8 cellular contexts compared by ENCODE assay signal in the genomic region with DNA sequence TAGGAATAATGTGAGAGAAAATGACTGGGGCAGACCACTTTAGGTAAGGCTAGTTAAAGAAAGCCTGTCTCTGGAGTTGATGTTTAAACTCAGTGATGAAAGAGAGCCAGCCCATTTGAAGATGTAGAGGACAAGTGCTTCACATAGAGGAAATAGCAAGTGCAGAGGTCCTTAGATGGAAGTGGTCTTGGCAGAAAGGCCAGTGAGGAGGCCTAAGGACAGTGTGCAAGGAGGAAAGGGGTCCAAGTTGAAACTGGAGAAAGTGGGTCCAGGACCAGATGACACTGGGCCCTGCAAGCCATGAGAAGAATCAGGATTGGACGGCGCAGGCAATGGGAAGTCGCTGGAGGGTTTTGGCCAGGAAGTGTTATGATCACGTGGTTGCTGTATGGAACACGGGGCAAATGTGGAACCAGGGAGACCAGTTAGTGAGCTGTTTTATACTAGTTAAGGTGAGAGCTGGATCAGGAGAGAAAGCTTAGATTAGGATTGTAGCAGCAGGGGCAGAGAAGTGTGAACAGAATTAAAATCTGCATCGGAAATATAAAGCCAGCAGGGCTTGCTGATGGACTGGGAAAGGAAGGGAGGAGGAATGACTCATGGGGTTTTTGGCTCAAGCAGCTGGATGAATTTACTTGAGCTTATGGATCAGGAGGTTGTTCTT. TPM values are rescaled to one million over a fixed set of nuclear protein-coding genes. Genes with fewer than 3 reads are reported as not detected.
DNase-seq lines count a peak whose midpoint lies in the region; ATAC-seq, FAIRE-seq and TF ChIP-seq lines count a peak whose summit lies in the region.
"Had no signal": no experiment of that assay in that cellular context is flagged by ENCODE, and none has a peak within 500 bp of the region (broad histone marks: within the 10 kb centered on the region; RNA-seq: fewer than 3 reads in every experiment).

No MANE protein-coding gene starts in this region.

- peak overlapping the region; percentile 75 for H3K27ac ChIP-seq in K562 (ENCODE audit: extremely low read depth, low read depth, low read length)
- peak overlapping the region; percentile 56 to 75 (median 70) for H3K27ac ChIP-seq in transverse colon

- CTCF ChIA-PET in K562 (lab: Yijun Ruan, JAX; ENCODE audit: low intra/inter-chr PET ratio) = no interaction called here

- H3K27me3 ChIP-seq in MG63 (no peaks in the 10 kb centered on the region), K562 (ENCODE audit: control insufficient read depth in 2 of 2, insufficient read depth in 2 of 2, low read length in 2 of 2) (no peaks in the 10 kb centered on the region), transverse colon (no peaks in the 10 kb centered on the region)

- peak overlapping the region; percentile 49 to 72; a peak in 3 of 4 replicates for H3K9ac ChIP-seq in K562 (ENCODE audit: insufficient read depth in 1 of 2, low read depth in 2 of 2, low read length in 2 of 2)

- TF ChIP-seq POLR2A in K562 (conservative IDR thresholded peaks at IDR 0.05) = 0 out of 2 replicates have a peak, but pooled peaks have one; percentile 34
- TF ChIP-seq POLR2A in transverse colon (IDR thresholded peaks at IDR 0.05) = no peak

- H2AFZ ChIP-seq in K562 (ENCODE audit: low read depth, low read length) = peak overlapping the region; percentile 90

- TF ChIP-seq EP300 in K562 (IDR thresholded peaks at IDR 0.05; ENCODE audit: low read length) (no peak), transverse colon (IDR thresholded peaks at IDR 0.05; ENCODE audit: low read depth) (no peak)

- POLR2A ChIA-PET in K562 (lab: Yijun Ruan, JAX) = interaction anchor here (0.6 to 1.2 kb wide), 3 partner anchors 12 to 92 kb away, joined by 3 to 4 read pairs (median 3); no protein-coding TSS in a partner anchor

- H3K9me3 ChIP-seq in MG63 = no peaks in the 10 kb centered on the region
- H3K9me3 ChIP-seq in K562 (replicated peaks; ENCODE audit: control insufficient read depth, insufficient read depth, low read depth, low read length) = no peaks in the 10 kb centered on the region
- H3K9me3 ChIP-seq in transverse colon = no peaks in the 10 kb centered on the region

- peak overlapping the region; percentile 83 for H3K4me2 ChIP-seq in K562 (ENCODE audit: insufficient read depth, low read length)

- H3K36me3 ChIP-seq in MG63 (peaks cover 4% of the 10 kb centered on the region; the same call in 1 of the 2 replicates), K562 (ENCODE audit: control insufficient read depth, insufficient read depth, low read length) (0 out of 3 replicates have a peak, but pooled peaks cover 8% of the 10 kb centered on the region), transverse colon (no peaks in the 10 kb centered on the region)

- in situ Hi-C loops in K562 (cut with MboI) (no loop called here), transverse colon (cut with MboI; ENCODE audit: low pct_ligation_motif_present in 1 of 4, low pct_unique_long_range_greater_than_20kb in 1 of 4, low sequenced_read_pairs in 3 of 4) (no loop called here)

- H3K9me1 ChIP-seq in K562 (ENCODE audit: control insufficient read depth, insufficient read depth, low read length) = peaks cover 3% of the 10 kb centered on the region

- H3K4me3 ChIP-seq in GM08714 (ENCODE audit: low read length) (peak overlapping the region; percentile 36; the same call in 1 of the 2 replicates), MG63 (peak overlapping the region; percentile 55), K562 (peak overlapping the region; percentile 32), transverse colon (peak overlapping the region in 1 of 4 donors; percentile 25)

- peak; percentile 81 for ATAC-seq in K562
- peak; percentile 45 for ATAC-seq in left colon
- ATAC-seq in HG02885 (IDR thresholded peaks at IDR 0.05; ENCODE audit: poor library complexity, unreplicated experiment) = no peak
- ATAC-seq in HG02970 (IDR thresholded peaks at IDR 0.05; ENCODE audit: low FRiP score, unreplicated experiment) = no peak

- peak; percentile 86 for FAIRE-seq in K562 (lab: Jason Lieb, UNC)

- no TSS peak for BruUV-seq in K562 (replicated peaks; lab: Mats Ljungman, UMichigan)

- intact Hi-C loops in K562 (cut with micrococcal nuclease) (loop anchor here (10.0 kb wide), 1 partner anchor 95 kb away; a partner anchor contains a TSS), left colon (cut with DNase I, micrococcal nuclease) (no loop called here), transverse colon (cut with DNase I; ENCODE audit: low total_unique reads) (no loop called here)

- TF ChIP-seq CTCF in K562 (IDR thresholded peaks at IDR 0.05 in 2 of 3, conservative IDR thresholded peaks at IDR 0.05 in 1 of 3; ENCODE audit: insufficient read depth in 2 of 3, low read depth in 1 of 3, low read length in 3 of 3) (no peak), transverse colon (IDR thresholded peaks at IDR 0.05) (no peak)

- peaks cover 16% of the 10 kb centered on the region for H3K79me2 ChIP-seq in K562 (ENCODE audit: control insufficient read depth, insufficient read depth, low read length)

- H3K4me1 ChIP-seq in K562 (replicated peaks in 1 of 2; ENCODE audit: control insufficient read depth in 2 of 2, insufficient read depth in 2 of 2, low read length in 2 of 2) (peaks cover 3 to 11% of the 10 kb centered on the region in 2 experiments; a peak in 4 of 5 replicates), transverse colon (peaks cover 0 to 59% (median 28%) of the 10 kb centered on the region in 4 donors)

- DNase-seq in MG63 = peak; percentile 59
- DNase-seq in K562 (ENCODE audit: extremely low read depth in 1 of 4, low spot score in 3 of 4) = peak; percentile 14 to 60 (median 28)
- peak in 1 of 2 donors; percentile 29 for DNase-seq in left colon
- peak; percentile 34 for DNase-seq in transverse colon

- H4K20me1 ChIP-seq in K562 (replicated peaks; ENCODE audit: control insufficient read depth, insufficient read depth, low read length) = no peaks in the 10 kb centered on the region

- TF ChIP-seq RAD21 in K562 (CRISPR knock-in tag; conservative IDR thresholded peaks at IDR 0.05 in 1 of 2, IDR thresholded peaks at IDR 0.05 in 1 of 2) = no peak

- 8% methylated on average over 6 of the region's 6 CpGs for WGBS in K562 (ENCODE audit: insufficient coverage, low coverage, missing lambda C conversion rate)
- WGBS in transverse colon (ENCODE audit: low coverage in 1 of 2), 2 donors = 40 to 52% methylated on average over 4 to 6 of the region's 6 CpGs

TF ChIP-seq in K562, 482 proteins besides CTCF, POLR2A, EP300 and RAD21 (continues in another document):
- TF ChIP-seq PHF8 (IDR thresholded peaks at IDR 0.05; ENCODE audit: borderline replicate concordance, low read length) (peak; percentile 26; the same call in 1 of the 2 replicates), TSC22D4 (tag; IDR thresholded peaks at IDR 0.05) (no peak), RAD51 (IDR thresholded peaks at IDR 0.05; ENCODE audit: borderline replicate concordance, low read depth) (peak; percentile 93), SMARCE1 (IDR thresholded peaks at IDR 0.05) (0 out of 2 replicates have a peak, but pooled peaks have one; percentile 36), ZNF644 (tag; IDR thresholded peaks at IDR 0.05; ENCODE audit: low read depth) (no peak), CTBP1 (IDR thresholded peaks at IDR 0.05; ENCODE audit: borderline replicate concordance) (0 out of 2 replicates have a peak, but pooled peaks have one; percentile 18), KLF1 (tag; IDR thresholded peaks at IDR 0.05) (no peak), MAFG (tag; conservative IDR thresholded peaks at IDR 0.05) (peak; percentile 64)
- TF ChIP-seq, protein P1, sequence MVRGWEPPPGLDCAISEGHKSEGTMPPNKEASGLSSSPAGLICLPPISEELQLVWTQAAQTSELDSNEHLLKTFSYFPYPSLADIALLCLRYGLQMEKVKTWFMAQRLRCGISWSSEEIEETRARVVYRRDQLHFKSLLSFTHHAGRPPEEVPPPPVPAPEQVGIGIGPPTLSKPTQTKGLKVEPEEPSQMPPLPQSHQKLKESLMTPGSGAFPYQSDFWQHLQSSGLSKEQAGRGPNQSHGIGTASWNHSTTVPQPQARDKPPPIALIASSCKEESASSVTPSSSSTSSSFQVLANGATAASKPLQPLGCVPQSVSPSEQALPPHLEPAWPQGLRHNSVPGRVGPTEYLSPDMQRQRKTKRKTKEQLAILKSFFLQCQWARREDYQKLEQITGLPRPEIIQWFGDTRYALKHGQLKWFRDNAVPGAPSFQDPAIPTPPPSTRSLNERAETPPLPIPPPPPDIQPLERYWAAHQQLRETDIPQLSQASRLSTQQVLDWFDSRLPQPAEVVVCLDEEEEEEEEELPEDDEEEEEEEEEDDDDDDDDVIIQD (CRISPR knock-in tag; IDR thresholded peaks at IDR 0.05) = no peak

RNA-seq across cellular contexts. Expression of a gene that starts 48.0 kb away (rescaled TPM):
- not detected in 2 replicates for total RNA-seq in MG63 (2014; rRNA removed; shearing (Covaris generic); ENCODE audit: low replicate concordance)
- total RNA-seq in K562 (2011; cell fraction: chromatin; rRNA removed; ENCODE audit: low replicate concordance) = not detected in 2 replicates
- total RNA-seq in K562 (2011; cell fraction: nucleolus; rRNA removed) = not detected in 2 replicates
- not detected in 2 replicates for total RNA-seq in K562 (2011; cell fraction: nucleoplasm; rRNA removed)
- total RNA-seq in K562 (2014; rRNA removed) (2.2 TPM in 1 of 2 replicates, not detected in the other), K562 (2014; rRNA removed; fragmentation: Illumina TruSeq; extraction: Trizol) (not detected in 2 replicates), K562 (2015; rRNA removed; fragmentation: Illumina TruSeq; extraction: Trizol) (not detected in 2 replicates), K562 (2021) (not detected in 2 replicates), left colon (not detected), transverse colon (not detected)
- polyA plus RNA-seq in K562 (2011; rRNA removed) (not detected in 2 replicates), K562 (2014; fragmentation: Illumina TruSeq; extraction: Trizol) (not detected in 2 replicates), K562 (2014; fragmentation: Nextera tagmentation; extraction: Ambion mirVana) (not detected), K562 (2014; rRNA removed) (not detected in 2 replicates)
- polyA plus RNA-seq in K562 (2011; cell fraction: cytosol; rRNA removed) = not detected in 2 replicates
- not detected in 2 replicates for polyA plus RNA-seq in K562 (2011; cell fraction: nucleus; rRNA removed)
- not detected in 2 replicates for polyA plus RNA-seq in K562 (2012)
- polyA minus RNA-seq in K562 (2011; rRNA and poly(A)+ RNA removed) = not detected in 2 replicates
- not detected in 2 replicates for polyA minus RNA-seq in K562 (2011; cell fraction: cytosol; rRNA and poly(A)+ RNA removed)
- not detected in 2 replicates for polyA minus RNA-seq in K562 (2011; cell fraction: nucleus; rRNA and poly(A)+ RNA removed)
- total RNA-seq: T-helper 2 cell treated with Interferon-gamma antibody and Interleukin-4, amounts not matched to agents 100 ng/mL and 5 ng/mL, for 36 hours had no signal

Comparison
In these comparisons a context has a peak if more than half of its experiments do, and no peak if none do; other contexts are left out.
1. ATAC-seq: peak in K562 (single experiment) and left colon (single experiment); none in HG02885 (single experiment) and HG02970 (single experiment).